In genomic region chr22:45935573-45935972, GRCh38 we compare ENCODE assay signal across 23 cellular contexts. TPM values are rescaled to one million over a fixed set of nuclear protein-coding genes. Genes with fewer than 3 reads are reported as not detected.
"Had no signal": no experiment of that assay in that cellular context is flagged by ENCODE, and none has a peak within 500 bp of the region (broad histone marks: within the 10 kb centered on the region; RNA-seq: fewer than 3 reads in every experiment).

No MANE protein-coding gene starts in this region.

- H3K4me3 Mint-ChIP-seq: activated B cell treated with CpG ODN at 0.5 μM for 24 hours; activated CD4-positive, alpha-beta memory T cell treated with anti-CD3 and anti-CD28 coated beads for 36 hours; activated naive CD8-positive, alpha-beta T cell treated with anti-CD3 and anti-CD28 coated beads, Interleukin-2, amount 10 ng/mL, durations not matched to agents 7 days and 5 days; activated T-helper 1 cell treated with anti-CD3 and anti-CD28 coated beads, Interleukin-12 subunit alpha, Interleukin-12 subunit beta, Interleukin-2, Interleukin-4 antibody, amounts not matched to agents 30 ng/mL and 10 ng/mL and 1 ng/mL, durations not matched to agents 14 hours and 24 hours and 36 hours; nephron; T-helper 2 cell treated with Interferon-gamma antibody and Interleukin-4, amounts not matched to agents 5 μg/mL and 100 μg/mL, for 36 hours had no signal

- H3K4me3 ChIP-seq: body of pancreas, dorsolateral prefrontal cortex, left lung, prostate gland, right atrium auricular region, upper lobe of right lung had no signal

- H3K36me3 ChIP-seq: left lung, prostate gland, right atrium auricular region, upper lobe of right lung had no signal

- H3K27ac Mint-ChIP-seq: activated B cell treated with CpG ODN at 0.5 μM for 24 hours; activated CD4-positive, alpha-beta memory T cell treated with anti-CD3 and anti-CD28 coated beads for 36 hours; activated naive CD8-positive, alpha-beta T cell treated with anti-CD3 and anti-CD28 coated beads, Interleukin-2, amount 10 ng/mL, durations not matched to agents 7 days and 5 days; activated T-helper 1 cell treated with anti-CD3 and anti-CD28 coated beads, Interleukin-12 subunit alpha, Interleukin-12 subunit beta, Interleukin-2, Interleukin-4 antibody, amounts not matched to agents 30 ng/mL and 10 ng/mL and 1 ng/mL, durations not matched to agents 14 hours and 24 hours and 36 hours; T-helper 2 cell treated with Interferon-gamma antibody and Interleukin-4, amounts not matched to agents 5 μg/mL and 100 μg/mL, for 36 hours had no signal

- H3K27ac ChIP-seq: body of pancreas, dorsolateral prefrontal cortex, left lung, prostate gland, right atrium auricular region, upper lobe of right lung had no signal

- H3K27me3 ChIP-seq: body of pancreas had no signal

- DNase-seq: activated B cell treated with CpG ODN at 0.5 μM for 24 hours; activated CD4-positive, alpha-beta memory T cell treated with anti-CD3 and anti-CD28 coated beads for 36 hours; activated CD4-positive, alpha-beta T cell treated with anti-CD3 and anti-CD28 coated beads for 4 hours; activated naive CD4-positive, alpha-beta T cell treated with Interleukin-2 at 50 U/mL for 16 hours; activated naive CD8-positive, alpha-beta T cell treated with anti-CD3 and anti-CD28 coated beads, Interleukin-2, amount 10 ng/mL, durations not matched to agents 7 days and 5 days; activated T-cell treated with anti-CD3 and anti-CD28 coated beads for 4 hours; left lung; midbrain; small intestine; stimulated activated CD4-positive, alpha-beta T cell treated with anti-CD3 and anti-CD28 coated beads, Interleukin-4, amount 100 ng/mL, for 1 hour; upper lobe of right lung had no signal

- H3K4me1 ChIP-seq: right atrium auricular region, upper lobe of right lung had no signal

- H3K9me3 Mint-ChIP-seq: activated CD4-positive, alpha-beta memory T cell treated with anti-CD3 and anti-CD28 coated beads for 36 hours; activated naive CD8-positive, alpha-beta T cell treated with anti-CD3 and anti-CD28 coated beads, Interleukin-2, amount 10 ng/mL, durations not matched to agents 7 days and 5 days; activated T-helper 1 cell treated with anti-CD3 and anti-CD28 coated beads, Interleukin-12 subunit alpha, Interleukin-12 subunit beta, Interleukin-2, Interleukin-4 antibody, amounts not matched to agents 30 ng/mL and 10 ng/mL and 1 ng/mL, durations not matched to agents 14 hours and 24 hours and 36 hours; T-helper 2 cell treated with Interferon-gamma antibody and Interleukin-4, amounts not matched to agents 5 μg/mL and 100 μg/mL, for 36 hours had no signal

- FAIRE-seq: colon, frontal cortex, small intestine, TTC549 had no signal

- H3K4me1 Mint-ChIP-seq: activated B cell treated with CpG ODN at 0.5 μM for 24 hours; activated naive CD8-positive, alpha-beta T cell treated with anti-CD3 and anti-CD28 coated beads, Interleukin-2, amount 10 ng/mL, durations not matched to agents 7 days and 5 days had no signal

- H3K9me3 ChIP-seq: body of pancreas, left lung, prostate gland, right atrium auricular region, upper lobe of right lung had no signal

- H3K36me3 Mint-ChIP-seq: activated CD4-positive, alpha-beta memory T cell treated with anti-CD3 and anti-CD28 coated beads for 36 hours; activated naive CD8-positive, alpha-beta T cell treated with anti-CD3 and anti-CD28 coated beads, Interleukin-2, amount 10 ng/mL, durations not matched to agents 7 days and 5 days had no signal

RNA-seq across cellular contexts. Expression of gene WNT7B, which starts 41.4 kb away (rescaled TPM):
- total RNA-seq: activated B cell treated with CpG ODN at 0.5 μM for 24 hours; activated CD4-positive, alpha-beta memory T cell treated with anti-CD3 and anti-CD28 coated beads for 36 hours; activated naive CD8-positive, alpha-beta T cell treated with anti-CD3 and anti-CD28 coated beads, Interleukin-2, amount 10 ng/mL, durations not matched to agents 7 days and 5 days; activated T-helper 1 cell treated with anti-CD3 and anti-CD28 coated beads, Interleukin-12 subunit alpha, Interleukin-12 subunit beta, Interleukin-2, Interleukin-4 antibody, amounts not matched to agents 30 ng/mL and 10 ng/mL and 1 ng/mL, durations not matched to agents 14 hours and 24 hours and 36 hours; lung microvascular endothelial cell had no signal
- polyA plus RNA-seq: fibroblast of lung had no signal
